In genomic region chr5:150623152-150623877, GRCh38 we compare ENCODE assay signal across 11 cellular contexts. TPM values are rescaled to one million over a fixed set of nuclear protein-coding genes. Genes with fewer than 3 reads are reported as not detected.
DNase-seq lines count a peak whose midpoint lies in the region; ATAC-seq, FAIRE-seq and TF ChIP-seq lines count a peak whose summit lies in the region.
"Had no signal": no experiment of that assay in that cellular context is flagged by ENCODE, and none has a peak within 500 bp of the region (broad histone marks: within the 10 kb centered on the region; RNA-seq: fewer than 3 reads in every experiment).

No MANE protein-coding gene starts in this region.

- no peak overlapping the region for H2AFZ ChIP-seq in K562 (ENCODE audit: low read depth, low read length)
- H2AFZ ChIP-seq in osteoblast (ENCODE audit: low read length), result no peak overlapping the region

- TF ChIP-seq EP300 in K562 (IDR thresholded peaks at IDR 0.05; ENCODE audit: low read length), result no peak

- TF ChIP-seq POLR2A in K562 (conservative IDR thresholded peaks at IDR 0.05), result no peak

- BruUV-seq in K562 (replicated peaks; lab: Mats Ljungman, UMichigan), result no TSS peak

- peaks cover 0 to 14% of the 10 kb centered on the region in 2 experiments; a peak in 2 of 5 replicates for H3K4me1 ChIP-seq in K562 (replicated peaks in 1 of 2; ENCODE audit: control insufficient read depth in 2 of 2, insufficient read depth in 2 of 2, low read length in 2 of 2)
- peaks cover 63% of the 10 kb centered on the region for H3K4me1 ChIP-seq in osteoblast (ENCODE audit: insufficient read depth, low read length)
- peaks cover 38 to 58% of the 10 kb centered on the region in 2 donors for H3K4me1 ChIP-seq in left lung

- no peak overlapping the region for H3K9ac ChIP-seq in K562 (ENCODE audit: insufficient read depth in 1 of 2, low read depth in 2 of 2, low read length in 2 of 2)

- H3K9me3 ChIP-seq in K562 (replicated peaks; ENCODE audit: control insufficient read depth, insufficient read depth, low read depth, low read length) (no peaks in the 10 kb centered on the region), osteoblast (ENCODE audit: low read depth, low read length) (no peaks in the 10 kb centered on the region), left lung (no peaks in the 10 kb centered on the region)

- no peak for TF ChIP-seq RAD21 in K562 (CRISPR knock-in tag; conservative IDR thresholded peaks at IDR 0.05 in 1 of 2, IDR thresholded peaks at IDR 0.05 in 1 of 2)

- H4K20me1 ChIP-seq in K562 (replicated peaks; ENCODE audit: control insufficient read depth, insufficient read depth, low read length), result peaks cover 9% of the 10 kb centered on the region; the same call in 1 of the 2 replicates
- H4K20me1 ChIP-seq in osteoblast (ENCODE audit: insufficient read depth, low read length), result no peaks in the 10 kb centered on the region

- WGBS in K562 (ENCODE audit: insufficient coverage, low coverage, missing lambda C conversion rate), result 16% methylated on average over 7 of the region's 7 CpGs

- no peaks in the 10 kb centered on the region for H3K9me1 ChIP-seq in K562 (ENCODE audit: control insufficient read depth, insufficient read depth, low read length)

- H3K36me3 ChIP-seq in K562 (ENCODE audit: control insufficient read depth, insufficient read depth, low read length) (no peaks in the 10 kb centered on the region), osteoblast (ENCODE audit: insufficient read depth, low read length) (no peaks in the 10 kb centered on the region), left lung (no peaks in the 10 kb centered on the region)

- H3K27ac ChIP-seq in K562 (ENCODE audit: extremely low read depth, low read depth, low read length) (no peak overlapping the region), osteoblast (ENCODE audit: low read depth, low read length) (no peak overlapping the region), left lung (no peak overlapping the region)

- H3K4me3 ChIP-seq in K562 (no peak overlapping the region), osteoblast (ENCODE audit: insufficient read depth, low read length) (no peak overlapping the region), left lung (no peak overlapping the region)

- in situ Hi-C loops in K562 (cut with MboI), result no loop called here

- POLR2A ChIA-PET in GM10248 (lab: Yijun Ruan, JAX) (interaction anchor here (0.6 kb wide), 1 partner anchor 60 kb away, joined by 4 read pairs; no protein-coding TSS in a partner anchor), K562 (lab: Yijun Ruan, JAX) (no interaction called here)

- CTCF ChIA-PET in GM10248 (lab: Yijun Ruan, JAX), result interaction anchor here (0.9 to 2.1 kb wide), 2 partner anchors 34 to 174 kb away, joined by 3 to 5 read pairs; partner anchors contain the start of gene RPS14
- CTCF ChIA-PET in K562 (lab: Yijun Ruan, JAX; ENCODE audit: low intra/inter-chr PET ratio), result no interaction called here

- H3K27me3 ChIP-seq in K562 (ENCODE audit: control insufficient read depth in 2 of 2, insufficient read depth in 2 of 2, low read length in 2 of 2) (peaks cover 33 to 78% of the 10 kb centered on the region in 2 experiments; a peak in 4 of 5 replicates), osteoblast (ENCODE audit: insufficient read depth, low read length) (no peaks in the 10 kb centered on the region), left lung (peaks cover 0 to 24% of the 10 kb centered on the region in 2 donors)

- H3K79me2 ChIP-seq in K562 (ENCODE audit: control insufficient read depth, insufficient read depth, low read length) (no peaks in the 10 kb centered on the region), osteoblast (ENCODE audit: insufficient read depth, low read length) (no peaks in the 10 kb centered on the region)

- intact Hi-C loops in K562 (cut with micrococcal nuclease) (no loop called here), left lung (cut with DNase I) (no loop called here)

- TF ChIP-seq CTCF in GM10248 (IDR thresholded peaks at IDR 0.05; ENCODE audit: control extremely low read depth, extremely low read depth, low read depth, missing control alignments), result no peak
- no peak for TF ChIP-seq CTCF in K562 (IDR thresholded peaks at IDR 0.05 in 2 of 3, conservative IDR thresholded peaks at IDR 0.05 in 1 of 3; ENCODE audit: insufficient read depth in 2 of 3, low read depth in 1 of 3, low read length in 3 of 3)
- no peak for TF ChIP-seq CTCF in osteoblast (IDR thresholded peaks at IDR 0.05; ENCODE audit: extremely low read depth, low read depth, low read length)
- TF ChIP-seq CTCF in left lung (IDR thresholded peaks at IDR 0.05), result no peak

- DNase-seq in GM10248 (ENCODE audit: extremely low spot score), result peak; percentile 61
- DNase-seq in K562 (ENCODE audit: extremely low read depth in 1 of 4, low spot score in 3 of 4), result no peak
- DNase-seq in osteoblast (ENCODE audit: insufficient read length, low spot score, missing footprints), result peak; percentile 95
- no peak for DNase-seq in NOMO-1 treated with DMSO at 0.1 percent for 48 hours (lab: John Stamatoyannopoulos, UW; ENCODE audit: unreplicated experiment)
- no peak for DNase-seq in DMS153 (lab: John Stamatoyannopoulos, UW)
- DNase-seq in left lung, result no peak
- DNase-seq: activated effector memory CD4-positive, alpha-beta T cell treated with Interleukin-2 at 50 U/mL for 16 hours; NCI-H774; T1000 had no signal

- peak; percentile 32 for ATAC-seq in GM21723 (IDR thresholded peaks at IDR 0.05; ENCODE audit: unreplicated experiment)
- ATAC-seq in K562, result no peak
- ATAC-seq in HG03039 (IDR thresholded peaks at IDR 0.05; ENCODE audit: unreplicated experiment), result no peak
- ATAC-seq in left lung, result no peak

- peak; percentile 40 for FAIRE-seq in K562 (lab: Jason Lieb, UNC)

- H3K4me2 ChIP-seq in K562 (ENCODE audit: insufficient read depth, low read length) (no peak overlapping the region), osteoblast (ENCODE audit: insufficient read depth, low read length) (peak overlapping the region; percentile 62)

TF ChIP-seq in K562, 482 proteins besides CTCF, POLR2A, EP300 and RAD21:
- TF ChIP-seq PHF21A (IDR thresholded peaks at IDR 0.05; ENCODE audit: borderline replicate concordance, low read depth), result no peak
- TF ChIP-seq HDAC1 (IDR thresholded peaks at IDR 0.05), result no peak
- TF ChIP-seq EGR1 (conservative IDR thresholded peaks at IDR 0.05), result peak; percentile 40; the same call in 1 of the 2 replicates
- no peak for TF ChIP-seq LARP7 (IDR thresholded peaks at IDR 0.05)
- no peak for TF ChIP-seq ELK3 (CRISPR knock-in tag; IDR thresholded peaks at IDR 0.05)
- TF ChIP-seq HDAC8 (tag; IDR thresholded peaks at IDR 0.05), result no peak

RNA-seq across cellular contexts. Expression of gene SYNPO, which starts 17.1 kb away (rescaled TPM):
- 0.09 and 0.19 TPM in 2 replicates for total RNA-seq in K562 (2011; cell fraction: chromatin; rRNA removed; ENCODE audit: low replicate concordance)
- total RNA-seq in K562 (2011; cell fraction: nucleolus; rRNA removed), result 0.13 and 0.17 TPM in 2 replicates
- 0.23 and 0.29 TPM in 2 replicates for total RNA-seq in K562 (2011; cell fraction: nucleoplasm; rRNA removed)
- total RNA-seq in K562 (2014; rRNA removed), result 0.04 TPM in 1 of 2 replicates, not detected in the other
- not detected in 2 replicates for total RNA-seq in K562 (2014; rRNA removed; fragmentation: Illumina TruSeq; extraction: Trizol)
- total RNA-seq in K562 (2015; rRNA removed; fragmentation: Illumina TruSeq; extraction: Trizol), result not detected in 2 replicates
- 0.31 and 0.36 TPM in 2 replicates for total RNA-seq in K562 (2021)
- polyA plus RNA-seq in K562 (2011; rRNA removed), result 0.03 and 0.05 TPM in 2 replicates
- polyA plus RNA-seq in K562 (2011; cell fraction: cytosol; rRNA removed), result 0.31 and 0.44 TPM in 2 replicates
- 0.04 and 0.09 TPM in 2 replicates for polyA plus RNA-seq in K562 (2011; cell fraction: nucleus; rRNA removed)
- polyA plus RNA-seq in K562 (2012), result 0.12 and 0.17 TPM in 2 replicates
- polyA plus RNA-seq in K562 (2014; fragmentation: Illumina TruSeq; extraction: Trizol), result 0.03 and 0.10 TPM in 2 replicates
- under 1 TPM in 1 of 2 experiments, not detected in 1; 0.03 TPM for polyA plus RNA-seq in K562 (2014; fragmentation: Nextera tagmentation; extraction: Ambion mirVana)
- 0.01 TPM in 1 of 2 replicates, not detected in the other for polyA plus RNA-seq in K562 (2014; rRNA removed)
- 0.03 and 0.07 TPM in 2 replicates for polyA minus RNA-seq in K562 (2011; rRNA and poly(A)+ RNA removed)
- polyA minus RNA-seq in K562 (2011; cell fraction: cytosol; rRNA and poly(A)+ RNA removed), result not detected in 2 replicates
- polyA minus RNA-seq in K562 (2011; cell fraction: nucleus; rRNA and poly(A)+ RNA removed), result 0.11 and 0.13 TPM in 2 replicates
- total RNA-seq in osteoblast, result 2.7 and 4.0 TPM in 2 replicates
- total RNA-seq in left lung, result 100 to 1,000 TPM in 1 of 2 donors, 10 to 100 TPM in 1; 80.4 to 114 TPM

RNA-seq across cellular contexts. Expression of gene MYOZ3, which starts 37.7 kb away (rescaled TPM):
- total RNA-seq in K562 (2011; cell fraction: chromatin; rRNA removed; ENCODE audit: low replicate concordance), result not detected in 2 replicates
- not detected in 2 replicates for total RNA-seq in K562 (2011; cell fraction: nucleolus; rRNA removed)
- not detected in 2 replicates for total RNA-seq in K562 (2011; cell fraction: nucleoplasm; rRNA removed)
- total RNA-seq in K562 (2014; rRNA removed), result not detected in 2 replicates
- not detected in 2 replicates for total RNA-seq in K562 (2014; rRNA removed; fragmentation: Illumina TruSeq; extraction: Trizol)
- total RNA-seq in K562 (2015; rRNA removed; fragmentation: Illumina TruSeq; extraction: Trizol), result not detected in 2 replicates
- not detected in 2 replicates for total RNA-seq in K562 (2021)
- not detected in 2 replicates for polyA plus RNA-seq in K562 (2011; rRNA removed)
- 0.01 TPM in 1 of 2 replicates, not detected in the other for polyA plus RNA-seq in K562 (2011; cell fraction: cytosol; rRNA removed)
- polyA plus RNA-seq in K562 (2011; cell fraction: nucleus; rRNA removed), result not detected in 2 replicates
- not detected in 2 replicates for polyA plus RNA-seq in K562 (2012)
- not detected in 2 replicates for polyA plus RNA-seq in K562 (2014; fragmentation: Illumina TruSeq; extraction: Trizol)
- not detected for polyA plus RNA-seq in K562 (2014; fragmentation: Nextera tagmentation; extraction: Ambion mirVana)
- polyA plus RNA-seq in K562 (2014; rRNA removed), result not detected in 2 replicates
- polyA minus RNA-seq in K562 (2011; rRNA and poly(A)+ RNA removed), result not detected in 2 replicates
- polyA minus RNA-seq in K562 (2011; cell fraction: cytosol; rRNA and poly(A)+ RNA removed), result not detected in 2 replicates
- not detected in 2 replicates for polyA minus RNA-seq in K562 (2011; cell fraction: nucleus; rRNA and poly(A)+ RNA removed)
- total RNA-seq in osteoblast, result under 0.01 TPM in 1 of 2 replicates, not detected in the other
- 1 to 10 TPM in 1 of 2 donors, under 1 TPM in 1; 0.79 to 3.1 TPM for total RNA-seq in left lung

Comparison
In these comparisons a context has a peak if more than half of its experiments do, and no peak if none do; other contexts are left out.
1. DNase-seq: peak in GM10248 (single experiment) and osteoblast (single experiment); none in K562 (0 of 4), NOMO-1 treated with DMSO at 0.1 percent for 48 hours (single experiment), DMS153 (single experiment) and left lung (0 of 2).
2. RNA of gene SYNPO, which starts 17.1 kb away (total RNA-seq): 80.4 to 114 TPM in left lung; 2.7 to 4.0 TPM in osteoblast and 0.04 to 0.36 TPM in K562; every median in the first group is over 10 times any median in the second.